ENCODE assay signal across 22 cellular contexts in genomic region chr10:3551761-3552160, GRCh38.
DNase-seq lines count a peak whose midpoint lies in the region; ATAC-seq, FAIRE-seq and TF ChIP-seq lines count a peak whose summit lies in the region.
"Had no signal": no experiment of that assay in that cellular context is flagged by ENCODE, and none has a peak within 500 bp of the region (broad histone marks: within the 10 kb centered on the region; RNA-seq: fewer than 3 reads in every experiment).

No MANE protein-coding gene starts in this region.

- FAIRE-seq in H1 (lab: Jason Lieb, UNC) = no peak
- FAIRE-seq: GM12878 had no signal

- H3K23ac ChIP-seq in H1 (ENCODE audit: insufficient read length) = no peak overlapping the region

- no peak overlapping the region for H3K14ac ChIP-seq in H1 (ENCODE audit: insufficient read length)

- H2BK15ac ChIP-seq in H1 (ENCODE audit: low read length) = no peak overlapping the region

- peak; percentile 46 for DNase-seq in activated CD4-positive, alpha-beta T cell treated with anti-CD3 and anti-CD28 coated beads, Interleukin-2, amount 10 ng/mL, durations not matched to agents 24 days and 14 days
- DNase-seq in activated CD4-positive, alpha-beta T cell treated with anti-CD3 and anti-CD28 coated beads, Interleukin-2, amount 10 ng/mL, durations not matched to agents 7 days and 5 days = no peak
- DNase-seq in GM12865 (ENCODE audit: low read depth) = no peak
- no peak for DNase-seq in H1 (ENCODE audit: low read depth in 1 of 2, low spot score in 2 of 2)
- DNase-seq in smooth muscle cell (lab: John Stamatoyannopoulos, UW; ENCODE audit: unreplicated experiment) = no peak
- DNase-seq: 8988T; C1 segment of cervical spinal cord; CD4-positive, CD25-positive, alpha-beta regulatory T cell; CD8-positive, alpha-beta memory T cell; COR-L47; DMS 273 treated with DMSO at 0.1 percent for 48 hours; DMS79; GF-D8; IMR-90; Karpas-422; KBM-7 had no signal

- CTCF ChIA-PET in activated CD4-positive, alpha-beta T cell treated with anti-CD3 and anti-CD28 coated beads, Interleukin-2, amount 10 ng/mL, durations not matched to agents 7 days and 5 days (lab: Charles Lee) = no interaction called here
- CTCF ChIA-PET in H1 (lab: Charles Lee; ENCODE audit: partially characterized antibody) = interaction anchor here (0.8 kb wide), 1 partner anchor 34 kb away, joined by 3 read pairs; no protein-coding TSS in a partner anchor

- H3K4me3 ChIP-seq in GM12865 (ENCODE audit: low read depth, low read length) = no peak overlapping the region
- H3K4me3 ChIP-seq in H1 (ENCODE audit: extremely low read depth in 1 of 4, insufficient read depth in 2 of 4, low read depth in 3 of 4, low read length in 4 of 4) = no peak overlapping the region
- H3K4me3 ChIP-seq in smooth muscle cell = no peak overlapping the region
- H3K4me3 ChIP-seq: GM12878, HAP-1 had no signal

- H3K79me1 ChIP-seq in H1 (ENCODE audit: low read depth, low read length) = no peaks in the 10 kb centered on the region

- H3K79me2 ChIP-seq in H1 (ENCODE audit: control insufficient read depth in 1 of 2, insufficient read depth in 2 of 2, low read length in 2 of 2) (no peaks in the 10 kb centered on the region), smooth muscle cell (ENCODE audit: low read depth) (no peaks in the 10 kb centered on the region)

- peaks cover 15% of the 10 kb centered on the region for H3K27me3 Mint-ChIP-seq in activated CD4-positive, alpha-beta T cell treated with anti-CD3 and anti-CD28 coated beads, Interleukin-2, amount 10 ng/mL, durations not matched to agents 24 days and 14 days
- H3K27me3 Mint-ChIP-seq in activated CD4-positive, alpha-beta T cell treated with anti-CD3 and anti-CD28 coated beads, Interleukin-2, amount 10 ng/mL, durations not matched to agents 7 days and 5 days = peaks cover 12% of the 10 kb centered on the region
- H3K27me3 Mint-ChIP-seq: CD8-positive, alpha-beta memory T cell had no signal

- H3K4me3 Mint-ChIP-seq in activated CD4-positive, alpha-beta T cell treated with anti-CD3 and anti-CD28 coated beads, Interleukin-2, amount 10 ng/mL, durations not matched to agents 24 days and 14 days = no peak overlapping the region
- H3K4me3 Mint-ChIP-seq in activated CD4-positive, alpha-beta T cell treated with anti-CD3 and anti-CD28 coated beads, Interleukin-2, amount 10 ng/mL, durations not matched to agents 7 days and 5 days = no peak overlapping the region
- H3K4me3 Mint-ChIP-seq: CD4-positive, CD25-positive, alpha-beta regulatory T cell; CD8-positive, alpha-beta memory T cell had no signal

- H2BK5ac ChIP-seq in H1 (ENCODE audit: low read depth, low read length) = no peak overlapping the region

- H3K27me3 ChIP-seq in H1 (replicated peaks in 1 of 4; ENCODE audit: control insufficient read depth in 3 of 4, extremely low read depth in 1 of 4, insufficient read depth in 3 of 4, low read length in 3 of 4) (no peaks in the 10 kb centered on the region), smooth muscle cell (ENCODE audit: low read depth) (no peaks in the 10 kb centered on the region)

- no peak overlapping the region for H3K18ac ChIP-seq in H1 (ENCODE audit: extremely low read depth, low read length)

- no peak overlapping the region for H4K8ac ChIP-seq in H1 (ENCODE audit: extremely low read depth, insufficient read depth, low read length)

- 0 out of 2 replicates have a peak overlapping the region, but pooled peaks have one; percentile 17 for H2BK12ac ChIP-seq in H1 (ENCODE audit: low read depth, low read length)

- no peak for TF ChIP-seq RAD21 in H1 (IDR thresholded peaks at IDR 0.05 in 1 of 2, conservative IDR thresholded peaks at IDR 0.05 in 1 of 2; ENCODE audit: low read depth in 2 of 2, low read length in 2 of 2)

- H3K4me1 ChIP-seq in H1 (replicated peaks in 1 of 4; ENCODE audit: control insufficient read depth in 3 of 4, insufficient read depth in 4 of 4, low read length in 3 of 4) (no peaks in the 10 kb centered on the region), smooth muscle cell (ENCODE audit: low read depth) (no peaks in the 10 kb centered on the region)
- H3K4me1 ChIP-seq: HAP-1 had no signal

- POLR2A ChIA-PET in activated CD4-positive, alpha-beta T cell treated with anti-CD3 and anti-CD28 coated beads, Interleukin-2, amount 10 ng/mL, durations not matched to agents 7 days and 5 days (lab: Charles Lee) = no interaction called here
- POLR2A ChIA-PET in H1 (lab: Charles Lee; ENCODE audit: partially characterized antibody) = no interaction called here

- peak; percentile 1 for TF ChIP-seq CTCF in GM12865 (IDR thresholded peaks at IDR 0.05; ENCODE audit: insufficient read depth, low read depth, low read length, missing control alignments)
- no peak for TF ChIP-seq CTCF in H1 (IDR thresholded peaks at IDR 0.05; ENCODE audit: control extremely low read depth in 1 of 3, insufficient read depth in 1 of 3, low read depth in 1 of 3, low read length in 3 of 3)
- no peak for TF ChIP-seq CTCF in smooth muscle cell (IDR thresholded peaks at IDR 0.05; ENCODE audit: borderline replicate concordance, insufficient read depth, poor library complexity, severe bottlenecking)

- H2AFZ ChIP-seq in H1 (ENCODE audit: low read length) (no peak overlapping the region), smooth muscle cell (ENCODE audit: low read depth) (peak overlapping the region; percentile 54)

- no peak overlapping the region for H2BK20ac ChIP-seq in H1 (ENCODE audit: low read length)

- no peak overlapping the region for H4K5ac ChIP-seq in H1 (ENCODE audit: insufficient read length, low read depth, low read length)

- H4K20me1 ChIP-seq in H1 (replicated peaks in 1 of 2; ENCODE audit: control insufficient read depth in 1 of 2, insufficient read depth in 2 of 2, low read length in 2 of 2) (no peaks in the 10 kb centered on the region), smooth muscle cell (ENCODE audit: low read depth) (no peaks in the 10 kb centered on the region)

- no peaks in the 10 kb centered on the region for H3F3A ChIP-seq in smooth muscle cell (ENCODE audit: low read depth)

- no peak for TF ChIP-seq EP300 in H1 (IDR thresholded peaks at IDR 0.05; ENCODE audit: borderline replicate concordance in 1 of 2, low read depth in 2 of 2, low read length in 2 of 2)

- peaks cover 7% of the 10 kb centered on the region for H3K9me3 Mint-ChIP-seq in activated CD4-positive, alpha-beta T cell treated with anti-CD3 and anti-CD28 coated beads, Interleukin-2, amount 10 ng/mL, durations not matched to agents 24 days and 14 days
- H3K9me3 Mint-ChIP-seq in activated CD4-positive, alpha-beta T cell treated with anti-CD3 and anti-CD28 coated beads, Interleukin-2, amount 10 ng/mL, durations not matched to agents 7 days and 5 days = peaks cover 8% of the 10 kb centered on the region

- H3K36me3 Mint-ChIP-seq in activated CD4-positive, alpha-beta T cell treated with anti-CD3 and anti-CD28 coated beads, Interleukin-2, amount 10 ng/mL, durations not matched to agents 24 days and 14 days (ENCODE audit: low read depth) = no peaks in the 10 kb centered on the region
- H3K36me3 Mint-ChIP-seq in activated CD4-positive, alpha-beta T cell treated with anti-CD3 and anti-CD28 coated beads, Interleukin-2, amount 10 ng/mL, durations not matched to agents 7 days and 5 days (ENCODE audit: low read depth) = no peaks in the 10 kb centered on the region
- H3K36me3 Mint-ChIP-seq: CD4-positive, CD25-positive, alpha-beta regulatory T cell had no signal

- H3K9me3 ChIP-seq in H1 (ENCODE audit: insufficient read depth in 2 of 2, low read depth in 1 of 2, low read length in 1 of 2) (no peaks in the 10 kb centered on the region), smooth muscle cell (replicated peaks; ENCODE audit: low read depth) (no peaks in the 10 kb centered on the region)
- H3K9me3 ChIP-seq: HAP-1 had no signal

- H3K27ac ChIP-seq in H1 (ENCODE audit: low read depth, low read length) (no peak overlapping the region), smooth muscle cell (ENCODE audit: low read depth) (no peak overlapping the region)
- H3K27ac ChIP-seq: HL-60 had no signal

- H2AK5ac ChIP-seq in H1 (ENCODE audit: low read depth, low read length) = no peak overlapping the region

- no peak for ATAC-seq in GM19452 (IDR thresholded peaks at IDR 0.05; ENCODE audit: unreplicated experiment)
- no peak for ATAC-seq in GM21447 (IDR thresholded peaks at IDR 0.05; ENCODE audit: unreplicated experiment)
- ATAC-seq in HG03139 (IDR thresholded peaks at IDR 0.05; ENCODE audit: unreplicated experiment) = no peak
- ATAC-seq: GM12878 had no signal

- no peak overlapping the region for H4K91ac ChIP-seq in H1 (replicated peaks; ENCODE audit: insufficient read length, low read length)

- no peaks in the 10 kb centered on the region for H3K36me3 ChIP-seq in H1 (ENCODE audit: control insufficient read depth in 2 of 4, insufficient read depth in 4 of 4, low read length in 3 of 4)
- H3K36me3 ChIP-seq in smooth muscle cell (ENCODE audit: low read depth) = no peaks in the 10 kb centered on the region
- H3K36me3 ChIP-seq: HAP-1 had no signal

- TF ChIP-seq POLR2A in H1 (IDR thresholded peaks at IDR 0.05; ENCODE audit: control extremely low read depth in 1 of 2, low read depth in 2 of 2, low read length in 2 of 2) = no peak

- H3K9ac ChIP-seq in H1 (replicated peaks in 1 of 4; ENCODE audit: extremely low read depth in 1 of 4, low read depth in 3 of 4, low read length in 3 of 4) (no peak overlapping the region), smooth muscle cell (ENCODE audit: low read depth) (no peak overlapping the region)

- no peak overlapping the region for H3K4me2 ChIP-seq in H1 (ENCODE audit: insufficient read depth in 1 of 2, low read depth in 2 of 2, low read length in 2 of 2)
- no peak overlapping the region for H3K4me2 ChIP-seq in smooth muscle cell

- H3K27ac Mint-ChIP-seq in activated CD4-positive, alpha-beta T cell treated with anti-CD3 and anti-CD28 coated beads, Interleukin-2, amount 10 ng/mL, durations not matched to agents 24 days and 14 days = no peak overlapping the region
- H3K27ac Mint-ChIP-seq in activated CD4-positive, alpha-beta T cell treated with anti-CD3 and anti-CD28 coated beads, Interleukin-2, amount 10 ng/mL, durations not matched to agents 7 days and 5 days = no peak overlapping the region

- 83% methylated on average over 10 of the region's 11 CpGs; no CpG with 5 or more reads in 1 of the 2 experiments for WGBS in H1 (ENCODE audit: extremely low coverage in 1 of 2, insufficient coverage in 1 of 2, insufficient read length in 1 of 2, insufficient replicate concordance in 2 of 2, low coverage in 1 of 2, low lambda C conversion rate in 2 of 2, missing lambda C conversion rate in 1 of 2), 2 experiments
- WGBS in smooth muscle cell (ENCODE audit: low lambda C conversion rate) = 90% methylated on average over 11 of the region's 11 CpGs

- no peak overlapping the region for H3K56ac ChIP-seq in H1 (replicated peaks; ENCODE audit: insufficient read length, low read depth, low read length)

- H3K23me2 ChIP-seq in H1 (ENCODE audit: low read depth, low read length) = no peaks in the 10 kb centered on the region; the same call in 1 of the 2 replicates

- peaks cover 11% of the 10 kb centered on the region for H3K4me1 Mint-ChIP-seq in activated CD4-positive, alpha-beta T cell treated with anti-CD3 and anti-CD28 coated beads, Interleukin-2, amount 10 ng/mL, durations not matched to agents 24 days and 14 days
- H3K4me1 Mint-ChIP-seq in activated CD4-positive, alpha-beta T cell treated with anti-CD3 and anti-CD28 coated beads, Interleukin-2, amount 10 ng/mL, durations not matched to agents 7 days and 5 days = peaks cover 17% of the 10 kb centered on the region

- H3K4ac ChIP-seq in H1 (replicated peaks; ENCODE audit: insufficient read length, low read depth, low read length) = no peak overlapping the region

- no peak overlapping the region for H2BK120ac ChIP-seq in H1 (replicated peaks; ENCODE audit: low read depth, low read length)

- intact Hi-C loops in activated CD4-positive, alpha-beta T cell treated with anti-CD3 and anti-CD28 coated beads, Interleukin-2, amount 10 ng/mL, durations not matched to agents 24 days and 14 days (cut with micrococcal nuclease) = no loop called here
